7 cellular contexts compared by ENCODE assay signal in the genomic region with DNA sequence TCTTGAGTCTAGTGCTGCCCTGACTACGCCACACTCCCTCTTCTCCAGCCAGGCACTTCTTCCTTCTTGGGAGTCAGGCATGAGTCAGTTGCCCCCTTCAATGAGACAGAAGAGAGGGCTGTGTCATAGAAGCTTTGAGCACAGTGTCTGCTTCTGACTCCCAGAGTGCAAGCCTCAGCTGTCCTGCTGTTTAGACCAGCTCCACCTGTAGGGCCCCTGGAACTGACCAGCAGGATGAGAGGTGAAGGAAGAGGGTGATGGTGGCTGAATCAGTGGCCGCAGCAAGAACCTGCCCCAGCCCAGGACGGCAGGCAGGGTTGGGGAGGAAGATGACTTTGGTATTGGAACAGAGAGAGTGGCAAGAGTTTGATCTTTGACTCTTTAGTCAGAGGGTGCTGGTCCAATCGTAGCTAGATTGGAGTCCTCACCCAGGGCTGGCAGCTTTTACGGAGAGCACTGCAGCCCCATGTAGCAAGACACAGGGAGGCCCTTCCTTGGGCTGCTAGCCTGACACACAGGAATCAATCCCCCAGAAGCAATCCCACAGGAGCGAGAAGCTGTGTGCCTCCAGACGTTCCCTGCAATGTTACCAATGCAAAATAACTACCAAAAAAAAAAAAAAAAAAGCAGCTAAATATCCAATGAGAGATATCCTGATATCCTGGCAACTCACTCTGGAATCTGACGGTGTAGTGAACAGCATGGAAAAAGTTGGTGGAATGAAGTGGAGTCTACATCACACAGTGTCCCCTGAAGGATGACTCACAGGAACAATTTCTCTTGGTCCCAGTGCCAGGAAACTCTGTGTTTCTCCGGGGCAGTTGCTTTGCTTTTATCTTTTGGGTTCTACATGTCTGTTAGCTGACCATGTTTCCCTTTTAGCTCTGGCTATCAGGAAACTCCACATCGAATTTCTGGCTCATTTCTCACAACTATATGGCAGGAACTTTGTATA. TPM values are rescaled to one million over a fixed set of nuclear protein-coding genes. Genes with fewer than 3 reads are reported as not detected.
DNase-seq lines count a peak whose midpoint lies in the region; ATAC-seq, FAIRE-seq and TF ChIP-seq lines count a peak whose summit lies in the region.
"Had no signal": no experiment of that assay in that cellular context is flagged by ENCODE, and none has a peak within 500 bp of the region (broad histone marks: within the 10 kb centered on the region; RNA-seq: fewer than 3 reads in every experiment).

No MANE protein-coding gene starts in this region.

- POLR2A ChIA-PET in OCI-LY7 (lab: Charles Lee) = interaction anchor here (0.6 kb wide), 2 partner anchors 21 to 90 kb away, joined by 3 to 4 read pairs; no protein-coding TSS in a partner anchor

- CTCF ChIA-PET in OCI-LY7 (lab: Charles Lee; ENCODE audit: unreplicated experiment) = no interaction called here

- FAIRE-seq in H54 (lab: Jason Lieb, UNC) (peak; percentile 80), pancreas (lab: Jason Lieb, UNC) (no peak)
- FAIRE-seq: GM12891 had no signal

- intact Hi-C loops in pancreas (cut with DNase I) (no loop called here), OCI-LY7 (cut with micrococcal nuclease; ENCODE audit: unreplicated experiment) (no loop called here)

- H3K27me3 ChIP-seq in pancreas = no peaks in the 10 kb centered on the region

- no peaks in the 10 kb centered on the region for H3K9me2 ChIP-seq in OCI-LY7 (ENCODE audit: insufficient read depth, low read length)

- H3K36me3 ChIP-seq in pancreas (no peaks in the 10 kb centered on the region), OCI-LY7 (ENCODE audit: insufficient read depth, low read length) (no peaks in the 10 kb centered on the region)

- no peak overlapping the region for H3K4me3 ChIP-seq in pancreas
- no peak overlapping the region for H3K4me3 ChIP-seq in OCI-LY7 (ENCODE audit: low read depth, low read length, poor library complexity, severe bottlenecking)

- BruUV-seq in OCI-LY7 (replicated peaks; lab: Mats Ljungman, UMichigan) = no TSS peak

- no peak overlapping the region for H3K4me2 ChIP-seq in OCI-LY7 (ENCODE audit: low read length)

- H2AFZ ChIP-seq in OCI-LY7 (ENCODE audit: low read length) = no peak overlapping the region

- TF ChIP-seq CTCF in pancreas (IDR thresholded peaks at IDR 0.05) (no peak), OCI-LY7 (conservative IDR thresholded peaks at IDR 0.05; ENCODE audit: low read length) (no peak)

- H3K79me2 ChIP-seq in OCI-LY7 (ENCODE audit: insufficient read depth, low read depth, low read length) = no peaks in the 10 kb centered on the region

- H3K27ac ChIP-seq in pancreas = peak overlapping the region in 2 of 4 donors; percentile 63 to 69
- H3K27ac ChIP-seq in OCI-LY7 (ENCODE audit: low read depth, low read length, poor library complexity, severe bottlenecking) = no peak overlapping the region

- peak; percentile 79 to 89 (median 84) for ATAC-seq in pancreas
- ATAC-seq in HG02852 (IDR thresholded peaks at IDR 0.05; ENCODE audit: unreplicated experiment) = no peak

- peaks cover 0 to 3% (median 0%) of the 10 kb centered on the region in 3 donors for H3K4me1 ChIP-seq in pancreas
- peaks cover 7% of the 10 kb centered on the region for H3K4me1 ChIP-seq in OCI-LY7 (ENCODE audit: insufficient read depth, low read length, poor library complexity, severe bottlenecking)

- 47 to 53% methylated on average over 10 of the region's 10 CpGs for WGBS in pancreas, 2 donors

- H4K20me1 ChIP-seq in OCI-LY7 (ENCODE audit: insufficient read depth, low read length) = no peaks in the 10 kb centered on the region

- no peak for TF ChIP-seq POLR2A in H54 (IDR thresholded peaks at IDR 0.05; ENCODE audit: low read depth, low read length)

- DNase-seq in H54 (ENCODE audit: insufficient read length, low spot score) (peak; percentile 86), dermis microvascular lymphatic vessel endothelial cell (ENCODE audit: low read depth in 2 of 2) (peak; percentile 99 to 100), pancreas (peak in 1 of 6 donors; percentile 43), GF-D8 (lab: John Stamatoyannopoulos, UW) (no peak), OCI-LY7 (ENCODE audit: low spot score) (no peak)

- H3K9me3 ChIP-seq in pancreas (no peaks in the 10 kb centered on the region), OCI-LY7 (ENCODE audit: low read length) (no peaks in the 10 kb centered on the region)

RNA-seq across cellular contexts. Expression of a gene that starts 6.9 kb away (rescaled TPM):
- total RNA-seq in dermis microvascular lymphatic vessel endothelial cell (not detected in 2 replicates), pancreas (1 to 10 TPM in 2 of 6 donors, under 1 TPM in 4; 0.34 to 1.9 (median 0.61) TPM), OCI-LY7 (2022) (not detected in 2 replicates)
- polyA plus RNA-seq in pancreas = under 1 TPM; 0.12 to 0.95 TPM
- total RNA-seq in OCI-LY7 (2014; rRNA removed; shearing (Covaris generic)) = not detected in 2 replicates

RNA-seq across cellular contexts. Expression of a gene that starts 12.2 kb away (rescaled TPM):
- total RNA-seq in dermis microvascular lymphatic vessel endothelial cell (0.38 and 0.77 TPM in 2 replicates), pancreas (10 to 100 TPM in 2 of 6 donors, 1 to 10 TPM in 4; 7.2 to 14.9 (median 8.7) TPM), OCI-LY7 (2022) (0.25 TPM in 1 of 2 replicates, not detected in the other)
- polyA plus RNA-seq in pancreas = 10 to 100 TPM; 15.9 to 20.5 TPM
- total RNA-seq in OCI-LY7 (2014; rRNA removed; shearing (Covaris generic)) = not detected in 2 replicates

RNA-seq across cellular contexts. Expression of a gene that starts 23.8 kb away (rescaled TPM):
- total RNA-seq in dermis microvascular lymphatic vessel endothelial cell (0.13 and 0.26 TPM in 2 replicates), pancreas (under 1 TPM; 0.12 to 0.56 (median 0.29) TPM), OCI-LY7 (2022) (not detected in 2 replicates)
- polyA plus RNA-seq in pancreas = 1 to 10 TPM in 1 of 2 donors, under 1 TPM in 1; 0.61 to 1.6 TPM
- not detected in 2 replicates for total RNA-seq in OCI-LY7 (2014; rRNA removed; shearing (Covaris generic))

RNA-seq across cellular contexts. Expression of a gene that starts 36.9 kb away (rescaled TPM):
- total RNA-seq in dermis microvascular lymphatic vessel endothelial cell = 1.8 and 3.0 TPM in 2 replicates
- total RNA-seq in pancreas = 1 to 10 TPM; 3.3 to 6.4 (median 4.5) TPM
- polyA plus RNA-seq in pancreas = 1 to 10 TPM; 4.8 to 8.9 TPM
- total RNA-seq in OCI-LY7 (2014; rRNA removed; shearing (Covaris generic)) = 2.4 and 2.9 TPM in 2 replicates
- 5.4 TPM in 2 replicates for total RNA-seq in OCI-LY7 (2022)

RNA-seq across cellular contexts. Expression of a gene that starts 44.1 kb away (rescaled TPM):
- total RNA-seq in dermis microvascular lymphatic vessel endothelial cell (10.5 and 15.2 TPM in 2 replicates), pancreas (1 to 10 TPM; 2.2 to 8.9 (median 3.4) TPM), OCI-LY7 (2022) (11.9 and 12.7 TPM in 2 replicates)
- 1 to 10 TPM; 3.4 to 5.4 TPM for polyA plus RNA-seq in pancreas
- 8.0 and 9.2 TPM in 2 replicates for total RNA-seq in OCI-LY7 (2014; rRNA removed; shearing (Covaris generic))

Comparison
In these comparisons a context has a peak if more than half of its experiments do, and no peak if none do; other contexts are left out.
1. DNase-seq: peak in H54 (single experiment) and dermis microvascular lymphatic vessel endothelial cell (2 of 2); none in GF-D8 (single experiment) and OCI-LY7 (single experiment).